Comparison of ENCODE assay signal across 14 cellular contexts in genomic region chr14:71486274-71486673, GRCh38.
"Had no signal": no experiment of that assay in that cellular context is flagged by ENCODE, and none has a peak within 500 bp of the region (broad histone marks: within the 10 kb centered on the region; RNA-seq: fewer than 3 reads in every experiment).

No MANE protein-coding gene starts in this region.

- DNase-seq: activated CD4-positive, alpha-beta memory T cell treated with anti-CD3 and anti-CD28 coated beads for 36 hours; activated gamma-delta T cell; activated T-cell treated with anti-CD3 and anti-CD28 coated beads, Interleukin-2, amount 50 U/mL, for 48 hours; amygdala; cortex of kidney; effector CD8-positive, alpha-beta T cell; natural killer cell; occipital lobe; stimulated activated CD4-positive, alpha-beta T cell treated with anti-CD3 and anti-CD28 coated beads, Interleukin-4, amount 100 ng/mL, for 4 hours; T-helper 9 cell had no signal

- H3K27me3 ChIP-seq: cardiac muscle cell, hepatocyte, SJSA1 had no signal

- H3K36me3 ChIP-seq: cardiac muscle cell, SJSA1 had no signal

- H3K4me2 ChIP-seq: hepatocyte had no signal

- H3K4me3 ChIP-seq: cardiac muscle cell, hepatocyte, lung, SJSA1 had no signal

- ATAC-seq: natural killer cell had no signal

- H3K27ac ChIP-seq: cardiac muscle cell, hepatocyte, SJSA1 had no signal

- H2AFZ ChIP-seq: hepatocyte had no signal

- H3K9me3 ChIP-seq: SJSA1 had no signal
